Comparison of ENCODE assay signal across 8 cellular contexts in the genomic region with DNA sequence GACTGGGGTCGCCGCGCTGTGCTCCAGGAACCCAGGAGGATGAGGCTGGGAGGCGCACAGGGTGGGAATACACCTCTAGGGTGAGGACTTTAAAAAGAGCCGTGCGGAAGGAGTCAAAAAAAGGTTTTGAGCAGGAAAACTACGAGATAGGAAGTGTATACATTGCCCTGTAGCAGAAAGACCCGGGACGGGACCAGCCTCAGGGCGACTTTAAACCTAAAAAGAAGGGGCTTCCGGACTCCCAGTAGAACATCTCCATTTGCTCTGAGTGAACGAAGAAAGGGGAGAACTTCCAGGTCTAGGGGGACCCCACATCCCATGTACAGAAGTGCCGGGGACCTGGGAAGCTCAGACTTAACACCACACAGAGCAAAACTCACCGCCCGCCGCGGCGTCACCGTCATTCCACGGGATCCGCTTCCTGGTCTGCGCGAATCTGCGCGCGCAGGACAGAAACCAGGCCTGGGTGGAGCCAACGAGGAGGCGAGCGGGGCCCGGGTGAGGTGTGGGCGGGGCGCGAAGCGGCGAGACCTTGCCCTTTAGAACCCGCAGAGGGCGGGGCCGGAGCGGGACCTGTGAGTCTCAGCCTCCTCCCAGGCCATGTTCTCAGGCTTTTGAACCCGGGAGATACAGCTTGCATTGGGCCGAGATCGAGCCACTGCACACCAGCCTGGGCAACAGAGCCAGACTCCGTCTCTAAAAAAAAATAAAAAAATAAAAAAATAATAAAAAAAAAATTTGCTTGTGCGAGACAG. TPM values are rescaled to one million over a fixed set of nuclear protein-coding genes. Genes with fewer than 3 reads are reported as not detected.
DNase-seq lines count a peak whose midpoint lies in the region; ATAC-seq and TF ChIP-seq lines count a peak whose summit lies in the region.
"Not testable (repeated sequence)": the region's sequence is repeated elsewhere in the genome, so short reads cannot be mapped to it uniquely, and the experiment has no call there.

A gene (minus strand): TSS at position 428 of the 755 bp plus-strand sequence. CDS start 3,675 bp downstream, outside the sequence.

- TF ChIP-seq CTCF in CD8-positive, alpha-beta T cell (IDR thresholded peaks at IDR 0.05); GM20000 (IDR thresholded peaks at IDR 0.05; ENCODE audit: extremely low read depth, missing control alignments); HL-60 (IDR thresholded peaks at IDR 0.05; ENCODE audit: insufficient read depth, low read length); OCI-LY7 (conservative IDR thresholded peaks at IDR 0.05; ENCODE audit: low read length); epithelial cell of esophagus (IDR thresholded peaks at IDR 0.05; ENCODE audit: insufficient read depth, low read depth, low read length, missing control alignments); mesothelial cell of epicardium (IDR thresholded peaks at IDR 0.05; ENCODE audit: unreplicated experiment): not testable (repeated sequence)

- peak within 1 kb of the TSS; percentile 90 for H3K4me2 ChIP-seq in OCI-LY7 (ENCODE audit: low read length)

- H2AFZ ChIP-seq in OCI-LY7 (ENCODE audit: low read length), result peak within 1 kb of the TSS; percentile 73

- H3K27ac Mint-ChIP-seq in CD8-positive, alpha-beta T cell, result peak within 1 kb of the TSS; percentile 86
- peak within 1 kb of the TSS; percentile 86 for H3K27ac Mint-ChIP-seq in mesothelial cell of epicardium

- not testable (repeated sequence) for H3K4me1 ChIP-seq in CD8-positive, alpha-beta T cell (ENCODE audit: insufficient read depth, low read length); OCI-LY7 (ENCODE audit: insufficient read depth, low read length, poor library complexity, severe bottlenecking)

- peaks cover 21% of the 10 kb centered on the region for H3K4me1 Mint-ChIP-seq in CD8-positive, alpha-beta T cell (ENCODE audit: low read depth)
- peaks cover 12% of the 10 kb centered on the region for H3K4me1 Mint-ChIP-seq in mesothelial cell of epicardium

- H3K36me3 Mint-ChIP-seq in CD8-positive, alpha-beta T cell, result peaks cover 31% of the 10 kb centered on the region
- peaks cover 10% of the 10 kb centered on the region for H3K36me3 Mint-ChIP-seq in mesothelial cell of epicardium

- H3K9me3 ChIP-seq in CD8-positive, alpha-beta T cell (ENCODE audit: low read length); OCI-LY7 (ENCODE audit: low read length): not testable (repeated sequence)

- intact Hi-C loops in CD8-positive, alpha-beta T cell (cut with DNase I, micrococcal nuclease), result loop anchor here (1.0 to 2.0 kb wide), 2 partner anchors 35 to 36 kb away; a partner anchor contains a TSS
- intact Hi-C loops in OCI-LY7 (cut with micrococcal nuclease; ENCODE audit: unreplicated experiment), result loop anchor here (5.0 kb wide), 1 partner anchor 36 kb away; a partner anchor contains a TSS

- H3K27me3 Mint-ChIP-seq in CD8-positive, alpha-beta T cell (ENCODE audit: low read depth); mesothelial cell of epicardium (ENCODE audit: low read depth): not testable (repeated sequence)

- peak; percentile 32 to 74 (median 61) for DNase-seq in CD8-positive, alpha-beta T cell
- DNase-seq in GM20000 (ENCODE audit: low spot score) (peak; percentile 25), HL-60 (ENCODE audit: low read depth in 1 of 2, low spot score in 1 of 2) (peak; percentile 35 to 74), OCI-LY7 (ENCODE audit: low spot score) (peak; percentile 66), activated T-cell treated with anti-CD3 and anti-CD28 coated beads for 4 hours (peak; percentile 33), epithelial cell of esophagus (ENCODE audit: low read depth) (peak; percentile 30), mesothelial cell of epicardium (ENCODE audit: low spot score in 2 of 2, unreplicated experiment in 2 of 2) (peak; percentile 27 to 58)
- DNase-seq in stimulated activated CD4-positive, alpha-beta T cell treated with anti-CD3 and anti-CD28 coated beads, TNF-alpha, amount 100 ng/mL, for 48 hours (ENCODE audit: low read depth in 3 of 3), result peak; percentile 25 to 48 (median 40)

- not testable (repeated sequence) for H4K20me1 ChIP-seq in OCI-LY7 (ENCODE audit: insufficient read depth, low read length)

- CTCF ChIA-PET in CD8-positive, alpha-beta T cell (lab: Charles Lee); OCI-LY7 (lab: Charles Lee; ENCODE audit: unreplicated experiment): not testable (repeated sequence)

- H3K4me3 ChIP-seq in CD8-positive, alpha-beta T cell (ENCODE audit: low read depth, low read length), result peak within 1 kb of the TSS; percentile 66
- H3K4me3 ChIP-seq in HL-60 (replicated peaks; ENCODE audit: insufficient read depth, low read length) (peak within 1 kb of the TSS; percentile 59), OCI-LY7 (ENCODE audit: low read depth, low read length, poor library complexity, severe bottlenecking) (peak within 1 kb of the TSS; percentile 87), epithelial cell of esophagus (ENCODE audit: low read length) (peak within 1 kb of the TSS; percentile 72)

- not testable (repeated sequence) for H3K79me2 ChIP-seq in OCI-LY7 (ENCODE audit: insufficient read depth, low read depth, low read length)

- peak within 1 kb of the TSS; percentile 94 for H3K4me3 Mint-ChIP-seq in CD8-positive, alpha-beta T cell
- peak within 1 kb of the TSS; percentile 93 for H3K4me3 Mint-ChIP-seq in mesothelial cell of epicardium

- peak; percentile 100 for ATAC-seq in CD8-positive, alpha-beta T cell

- peak within 1 kb of the TSS; percentile 60 for H3K27ac ChIP-seq in CD8-positive, alpha-beta T cell (ENCODE audit: low read depth, low read length)
- peak within 1 kb of the TSS; percentile 73 for H3K27ac ChIP-seq in HL-60 (replicated peaks)
- not testable (repeated sequence) for H3K27ac ChIP-seq in OCI-LY7 (ENCODE audit: low read depth, low read length, poor library complexity, severe bottlenecking)

- POLR2A ChIA-PET in CD8-positive, alpha-beta T cell (lab: Charles Lee), result interaction anchor here (0.5 to 0.9 kb wide), 3 partner anchors 64 to 77 kb away, joined by 3 to 4 read pairs (median 3); no protein-coding TSS in a partner anchor
- POLR2A ChIA-PET in OCI-LY7 (lab: Charles Lee), result interaction anchor here (1.0 kb wide), 1 partner anchor 33 kb away, joined by 3 read pairs; no protein-coding TSS in a partner anchor

- not testable (repeated sequence) for H3K27me3 ChIP-seq in CD8-positive, alpha-beta T cell (ENCODE audit: insufficient read depth, low read length); HL-60 (ENCODE audit: insufficient read depth, poor library complexity, severe bottlenecking)

- H3K36me3 ChIP-seq in CD8-positive, alpha-beta T cell (ENCODE audit: insufficient read depth, low read length), result not testable (repeated sequence)
- peaks cover 20% of the 10 kb centered on the region for H3K36me3 ChIP-seq in OCI-LY7 (ENCODE audit: insufficient read depth, low read length)

- not testable (repeated sequence) for H3K9me2 ChIP-seq in OCI-LY7 (ENCODE audit: insufficient read depth, low read length)

- H3K9me3 Mint-ChIP-seq in CD8-positive, alpha-beta T cell; mesothelial cell of epicardium: not testable (repeated sequence)

- BruUV-seq in OCI-LY7 (replicated peaks; lab: Mats Ljungman, UMichigan), result TSS peak; percentile 72

RNA-seq across cellular contexts. Expression of the gene that starts here (rescaled TPM):
- 1 to 10 TPM; 1.7 to 3.0 TPM for total RNA-seq in CD8-positive, alpha-beta T cell
- total RNA-seq in OCI-LY7 (2014; rRNA removed; shearing (Covaris generic)), result 17.9 and 21.1 TPM in 2 replicates
- total RNA-seq in OCI-LY7 (2022), result 15.7 and 19.1 TPM in 2 replicates
- 19.3 to 22.4 TPM (median 22.2 TPM) in 3 replicates for total RNA-seq in mesothelial cell of epicardium
